ENCODE assay signal across 1 cellular context in the genomic region with DNA sequence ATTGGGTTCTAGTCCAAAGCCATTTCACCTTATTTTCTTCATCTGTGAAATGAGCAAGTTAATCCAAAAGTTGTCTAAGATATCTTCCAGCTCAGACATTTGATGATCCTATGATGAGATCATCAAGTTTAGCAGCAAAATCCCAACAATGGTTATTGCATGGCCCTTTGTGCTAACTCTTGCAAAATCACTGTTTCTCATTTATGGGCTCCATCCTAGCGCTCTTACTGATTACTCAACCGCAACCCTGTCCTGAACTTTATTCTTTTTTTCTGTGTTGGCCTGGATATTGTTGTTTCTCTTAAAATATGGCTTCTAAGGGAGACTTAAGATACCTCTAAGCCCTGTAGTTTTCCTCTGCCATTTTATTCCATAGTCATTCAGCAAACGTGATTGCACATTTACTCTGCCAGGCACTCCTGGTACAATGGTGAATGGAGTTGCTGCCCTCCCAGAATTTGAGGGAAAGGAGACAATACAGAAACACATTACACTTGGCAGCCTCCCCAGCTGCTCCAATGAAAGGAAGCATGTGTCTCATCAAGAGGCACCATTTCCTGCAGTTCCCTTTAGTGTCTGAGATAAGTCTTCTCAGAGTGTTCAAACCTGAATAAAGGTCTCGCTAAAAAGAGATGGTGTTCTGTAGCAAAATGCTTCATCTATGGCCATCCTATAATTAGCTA.
TF ChIP-seq lines count a peak whose summit lies in the region.

No MANE protein-coding gene starts in this region.

TF ChIP-seq in endothelial cell of umbilical vein, 7 proteins besides CTCF, POLR2A, EP300 and RAD21:
- no peak for TF ChIP-seq EZH2 (IDR thresholded peaks at IDR 0.05; ENCODE audit: borderline replicate concordance, low read depth, low read length, severe bottlenecking)
